9 cellular contexts compared by ENCODE assay signal in genomic region chr3:195689181-195690070, GRCh38. TPM values are rescaled to one million over a fixed set of nuclear protein-coding genes. Genes with fewer than 3 reads are reported as not detected.
DNase-seq lines count a peak whose midpoint lies in the region; ATAC-seq and TF ChIP-seq lines count a peak whose summit lies in the region.
"Not testable (repeated sequence)": the region's sequence is repeated elsewhere in the genome, so short reads cannot be mapped to it uniquely, and the experiment has no call there.
"Had no signal": no experiment of that assay in that cellular context is flagged by ENCODE, and none has a peak within 500 bp of the region (broad histone marks: within the 10 kb centered on the region; RNA-seq: fewer than 3 reads in every experiment).

No MANE protein-coding gene starts in this region.

- not testable (repeated sequence) for H3K27me3 ChIP-seq in BLaER1; esophagus muscularis mucosa; right cardiac atrium (ENCODE audit: control insufficient read depth, insufficient read depth); lower lobe of right lung (ENCODE audit: low read depth)

- H3K4me1 ChIP-seq in BLaER1 (peaks cover 18% of the 10 kb centered on the region), esophagus muscularis mucosa (peaks cover 10 to 28% (median 20%) of the 10 kb centered on the region in 4 donors)
- not testable (repeated sequence) for H3K4me1 ChIP-seq in right cardiac atrium (ENCODE audit: control insufficient read depth, insufficient read depth, low read length); lower lobe of right lung

- not testable (repeated sequence) for TF ChIP-seq EP300 in esophagus muscularis mucosa (IDR thresholded peaks at IDR 0.05)

- H3K27ac ChIP-seq in BLaER1, result peak overlapping the region; percentile 38; the same call in 1 of the 2 replicates
- peak overlapping the region; percentile 11 for H3K27ac ChIP-seq in angular gyrus (ENCODE audit: low read depth, low read length)
- H3K27ac ChIP-seq in esophagus muscularis mucosa (replicated peaks in 1 of 4), result peak overlapping the region; percentile 40 to 83 (median 70)
- not testable (repeated sequence) for H3K27ac ChIP-seq in right cardiac atrium (ENCODE audit: low read length); lower lobe of right lung

- ATAC-seq in right cardiac atrium, result peak; percentile 47 to 59
- ATAC-seq in lower lobe of right lung, result peak; percentile 34 to 42
- ATAC-seq in stimulated activated naive CD8-positive, alpha-beta T cell treated with anti-CD3 and anti-CD28 coated beads, Interleukin-15, amount 100 ng/mL, for 72 hours, result peak; percentile 11

- H3K36me3 ChIP-seq in BLaER1, result peaks cover 70% of the 10 kb centered on the region
- H3K36me3 ChIP-seq in esophagus muscularis mucosa, result peaks cover 8 to 75% (median 60%) of the 10 kb centered on the region in 4 donors
- peaks cover 66% of the 10 kb centered on the region for H3K36me3 ChIP-seq in lower lobe of right lung

- not testable (repeated sequence) for H3K4me3 ChIP-seq in BLaER1; esophagus muscularis mucosa; right cardiac atrium (ENCODE audit: low read length); lower lobe of right lung

- not testable (repeated sequence) for H3K9ac ChIP-seq in BLaER1

- H3K4me3 Mint-ChIP-seq in T-helper 2 cell treated with Interferon-gamma antibody and Interleukin-4, amounts not matched to agents 5 μg/mL and 100 μg/mL, for 36 hours; stimulated activated naive CD8-positive, alpha-beta T cell treated with anti-CD3 and anti-CD28 coated beads, Interleukin-15, amount 100 ng/mL, for 72 hours: not testable (repeated sequence)

- intact Hi-C loops in esophagus muscularis mucosa (cut with DNase I); lower lobe of right lung (cut with DNase I); posterior vena cava (cut with DNase I): not testable (repeated sequence)
- intact Hi-C loops in right cardiac atrium (cut with DNase I), result loop anchor here in 1 of 4 donors (5.0 kb wide), 2 partner anchors 268 to 283 kb away; no protein-coding TSS in a partner anchor

- TF ChIP-seq POLR2A in esophagus muscularis mucosa (IDR thresholded peaks at IDR 0.05; ENCODE audit: low read depth), result not testable (repeated sequence)

- H3K4me1 Mint-ChIP-seq in T-helper 2 cell treated with Interferon-gamma antibody and Interleukin-4, amounts not matched to agents 5 μg/mL and 100 μg/mL, for 36 hours (ENCODE audit: low read depth), result peaks cover 35% of the 10 kb centered on the region
- H3K4me1 Mint-ChIP-seq in stimulated activated naive CD8-positive, alpha-beta T cell treated with anti-CD3 and anti-CD28 coated beads, Interleukin-15, amount 100 ng/mL, for 72 hours, result peaks cover 49% of the 10 kb centered on the region

- not testable (repeated sequence) for H3K9me3 ChIP-seq in BLaER1; esophagus muscularis mucosa; right cardiac atrium (ENCODE audit: control insufficient read depth, low read length); lower lobe of right lung

- H4K20me1 ChIP-seq in BLaER1, result not testable (repeated sequence)

- TF ChIP-seq CTCF in esophagus muscularis mucosa (IDR thresholded peaks at IDR 0.05); lower lobe of right lung (IDR thresholded peaks at IDR 0.05): not testable (repeated sequence)

- H3K27ac Mint-ChIP-seq in T-helper 2 cell treated with Interferon-gamma antibody and Interleukin-4, amounts not matched to agents 5 μg/mL and 100 μg/mL, for 36 hours, result peak overlapping the region; percentile 21
- H3K27ac Mint-ChIP-seq in stimulated activated naive CD8-positive, alpha-beta T cell treated with anti-CD3 and anti-CD28 coated beads, Interleukin-15, amount 100 ng/mL, for 72 hours, result peak overlapping the region in 1 of 2 donors; percentile 45

- whole genome bisulfite sequencing in esophagus muscularis mucosa, result 72% methylated on average over 21 of the region's 21 CpGs
- 59% methylated on average over 21 of the region's 21 CpGs for WGBS in right cardiac atrium

- H3K9me3 Mint-ChIP-seq in T-helper 2 cell treated with Interferon-gamma antibody and Interleukin-4, amounts not matched to agents 5 μg/mL and 100 μg/mL, for 36 hours; stimulated activated naive CD8-positive, alpha-beta T cell treated with anti-CD3 and anti-CD28 coated beads, Interleukin-15, amount 100 ng/mL, for 72 hours: not testable (repeated sequence)

- peak overlapping the region; percentile 36 for H3K4me2 ChIP-seq in BLaER1

- not testable (repeated sequence) for H3K27me3 Mint-ChIP-seq in T-helper 2 cell treated with Interferon-gamma antibody and Interleukin-4, amounts not matched to agents 5 μg/mL and 100 μg/mL, for 36 hours (ENCODE audit: low read depth); stimulated activated naive CD8-positive, alpha-beta T cell treated with anti-CD3 and anti-CD28 coated beads, Interleukin-15, amount 100 ng/mL, for 72 hours

- DNase-seq in T-helper 2 cell treated with Interferon-gamma antibody and Interleukin-4, amounts not matched to agents 5 μg/mL and 100 μg/mL, for 36 hours (ENCODE audit: low spot score); esophagus muscularis mucosa (ENCODE audit: extremely low spot score); lower lobe of right lung; stimulated activated naive CD8-positive, alpha-beta T cell treated with anti-CD3 and anti-CD28 coated beads, Interleukin-15, amount 100 ng/mL, for 72 hours: not testable (repeated sequence)
- DNase-seq in right cardiac atrium (peak in 1 of 3 donors; percentile 68), posterior vena cava (ENCODE audit: low spot score) (peak; percentile 80)

- H3K36me3 Mint-ChIP-seq in T-helper 2 cell treated with Interferon-gamma antibody and Interleukin-4, amounts not matched to agents 5 μg/mL and 100 μg/mL, for 36 hours (ENCODE audit: low read depth), result peaks cover 68% of the 10 kb centered on the region

RNA-seq across cellular contexts. Expression of gene MUC20, which starts 31.4 kb away (rescaled TPM):
- total RNA-seq in esophagus muscularis mucosa (1 to 10 TPM; 2.5 to 10.0 (median 4.7) TPM), right cardiac atrium (1 to 10 TPM in 3 of 4 donors, under 1 TPM in 1; 0.86 to 4.8 (median 1.9) TPM), lower lobe of right lung (14.3 TPM), posterior vena cava (1 to 10 TPM; 3.8 to 9.4 TPM)
- 1.7 TPM for polyA plus RNA-seq in right cardiac atrium
- polyA plus RNA-seq: CD14-positive monocyte had no signal
